1 cellular context compared by ENCODE assay signal in the genomic region with DNA sequence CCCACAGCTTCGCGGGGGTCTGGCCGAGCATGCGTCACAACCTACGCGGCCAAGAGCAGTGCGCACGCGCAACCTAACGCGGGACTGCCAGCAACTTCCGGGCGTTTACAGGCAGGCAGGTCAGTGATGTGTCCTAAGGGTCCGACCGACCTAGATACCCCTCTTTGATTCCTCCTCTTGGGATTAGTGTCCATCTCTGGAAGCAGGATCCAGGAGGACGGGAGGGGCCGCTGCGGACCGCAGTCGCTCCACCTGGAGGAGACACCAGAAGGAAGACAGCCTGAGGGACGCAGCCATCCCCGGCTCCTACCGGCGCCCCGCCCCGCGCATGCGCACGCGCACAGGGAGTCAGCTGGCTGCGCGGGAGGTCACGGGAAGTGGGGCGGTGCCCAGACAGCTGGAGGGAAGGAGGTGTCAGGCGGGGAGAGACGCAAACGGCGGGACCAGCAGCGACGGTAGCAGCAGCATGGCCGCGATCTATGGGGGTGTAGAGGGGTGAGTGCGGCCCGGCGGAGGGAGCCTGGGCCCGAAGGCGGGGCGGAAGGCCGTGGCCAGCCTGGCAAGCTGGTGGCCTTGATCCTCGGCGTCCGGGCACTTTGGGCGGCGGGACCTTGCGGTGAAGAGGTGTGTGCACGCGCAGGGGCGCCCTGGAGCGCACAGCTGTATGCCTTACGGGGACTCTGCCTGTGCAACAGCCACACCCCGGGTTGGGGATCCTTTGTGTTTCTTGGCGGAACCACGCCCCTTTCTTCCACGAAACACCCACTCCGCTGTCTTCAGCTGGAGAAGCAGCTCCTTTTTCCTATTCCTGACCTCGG.
TF ChIP-seq lines count a peak whose summit lies in the region.

Gene NAGK, plus strand, starts transcription at position 431 of the 818 bp plus-strand sequence. Its CDS starts 36 bp downstream, at position 467.

TF ChIP-seq in HepG2, 621 proteins besides CTCF, POLR2A, EP300 and RAD21 (continued from another document and continues in another):
- TF ChIP-seq PRDM10 (CRISPR knock-in tag; IDR thresholded peaks at IDR 0.05; ENCODE audit: low read depth) (no peak), ZNF3 (CRISPR knock-in tag; IDR thresholded peaks at IDR 0.05) (no peak; the same call in 1 of the 2 replicates), IKZF4 (CRISPR knock-in tag; IDR thresholded peaks at IDR 0.05; ENCODE audit: borderline replicate concordance, low read depth, not compliant biosample characterization) (peak; percentile 95), RFXAP (CRISPR knock-in tag; IDR thresholded peaks at IDR 0.05; ENCODE audit: borderline replicate concordance) (peak; percentile 80), FOXA1 (IDR thresholded peaks at IDR 0.05) (no peak), FOXA1 (CRISPR knock-in tag; IDR thresholded peaks at IDR 0.05) (peak; percentile 32), ATF7 (IDR thresholded peaks at IDR 0.05) (no peak), ATF7 (CRISPR knock-in tag; IDR thresholded peaks at IDR 0.05) (no peak; the same call in none of the 2 replicates), NAIF1 (CRISPR knock-in tag; IDR thresholded peaks at IDR 0.05; ENCODE audit: borderline replicate concordance) (peak; percentile 96), ARNT2 (CRISPR knock-in tag; IDR thresholded peaks at IDR 0.05; ENCODE audit: low read depth) (peak; percentile 98), ZNF101 (CRISPR knock-in tag; IDR thresholded peaks at IDR 0.05; ENCODE audit: borderline replicate concordance, low read depth) (peak; percentile 86; the same call in 1 of the 2 replicates), HDAC1 (CRISPR knock-in tag; IDR thresholded peaks at IDR 0.05) (peak; percentile 97), CHD2 (IDR thresholded peaks at IDR 0.05; ENCODE audit: low read depth, low read length) (peak; percentile 78), AKAP8 (CRISPR knock-in tag; IDR thresholded peaks at IDR 0.05) (no peak; the same call in none of the 2 replicates), ZNF333 (CRISPR knock-in tag; IDR thresholded peaks at IDR 0.05; ENCODE audit: borderline replicate concordance) (no peak), SP5 (CRISPR knock-in tag; IDR thresholded peaks at IDR 0.05; ENCODE audit: borderline replicate concordance, low read depth) (peak; percentile 96), HOXA5 (CRISPR knock-in tag; IDR thresholded peaks at IDR 0.05) (peak; percentile 95), SNAPC4 (CRISPR knock-in tag; IDR thresholded peaks at IDR 0.05) (peak; percentile 80), ZNF546 (CRISPR knock-in tag; conservative IDR thresholded peaks at IDR 0.05) (peak; percentile 92; the same call in 1 of the 2 replicates), PTBP1 (IDR thresholded peaks at IDR 0.05; ENCODE audit: low read depth, low read length, poor library complexity, severe bottlenecking) (no peak)
- TF ChIP-seq, protein P1, sequence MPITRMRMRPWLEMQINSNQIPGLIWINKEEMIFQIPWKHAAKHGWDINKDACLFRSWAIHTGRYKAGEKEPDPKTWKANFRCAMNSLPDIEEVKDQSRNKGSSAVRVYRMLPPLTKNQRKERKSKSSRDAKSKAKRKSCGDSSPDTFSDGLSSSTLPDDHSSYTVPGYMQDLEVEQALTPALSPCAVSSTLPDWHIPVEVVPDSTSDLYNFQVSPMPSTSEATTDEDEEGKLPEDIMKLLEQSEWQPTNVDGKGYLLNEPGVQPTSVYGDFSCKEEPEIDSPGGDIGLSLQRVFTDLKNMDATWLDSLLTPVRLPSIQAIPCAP (CRISPR knock-in tag; IDR thresholded peaks at IDR 0.05; ENCODE audit: low read depth) = peak; percentile 68; the same call in 1 of the 2 replicates
- TF ChIP-seq, protein P2, sequence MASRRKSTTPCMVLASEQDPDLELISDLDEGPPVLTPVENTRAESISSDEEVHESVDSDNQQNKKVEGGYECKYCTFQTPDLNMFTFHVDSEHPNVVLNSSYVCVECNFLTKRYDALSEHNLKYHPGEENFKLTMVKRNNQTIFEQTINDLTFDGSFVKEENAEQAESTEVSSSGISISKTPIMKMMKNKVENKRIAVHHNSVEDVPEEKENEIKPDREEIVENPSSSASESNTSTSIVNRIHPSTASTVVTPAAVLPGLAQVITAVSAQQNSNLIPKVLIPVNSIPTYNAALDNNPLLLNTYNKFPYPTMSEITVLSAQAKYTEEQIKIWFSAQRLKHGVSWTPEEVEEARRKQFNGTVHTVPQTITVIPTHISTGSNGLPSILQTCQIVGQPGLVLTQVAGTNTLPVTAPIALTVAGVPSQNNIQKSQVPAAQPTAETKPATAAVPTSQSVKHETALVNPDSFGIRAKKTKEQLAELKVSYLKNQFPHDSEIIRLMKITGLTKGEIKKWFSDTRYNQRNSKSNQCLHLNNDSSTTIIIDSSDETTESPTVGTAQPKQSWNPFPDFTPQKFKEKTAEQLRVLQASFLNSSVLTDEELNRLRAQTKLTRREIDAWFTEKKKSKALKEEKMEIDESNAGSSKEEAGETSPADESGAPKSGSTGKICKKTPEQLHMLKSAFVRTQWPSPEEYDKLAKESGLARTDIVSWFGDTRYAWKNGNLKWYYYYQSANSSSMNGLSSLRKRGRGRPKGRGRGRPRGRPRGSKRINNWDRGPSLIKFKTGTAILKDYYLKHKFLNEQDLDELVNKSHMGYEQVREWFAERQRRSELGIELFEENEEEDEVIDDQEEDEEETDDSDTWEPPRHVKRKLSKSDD (CRISPR knock-in tag; IDR thresholded peaks at IDR 0.05; ENCODE audit: low read depth) = peak; percentile 84; the same call in 1 of the 2 replicates
- TF ChIP-seq, protein P3, sequence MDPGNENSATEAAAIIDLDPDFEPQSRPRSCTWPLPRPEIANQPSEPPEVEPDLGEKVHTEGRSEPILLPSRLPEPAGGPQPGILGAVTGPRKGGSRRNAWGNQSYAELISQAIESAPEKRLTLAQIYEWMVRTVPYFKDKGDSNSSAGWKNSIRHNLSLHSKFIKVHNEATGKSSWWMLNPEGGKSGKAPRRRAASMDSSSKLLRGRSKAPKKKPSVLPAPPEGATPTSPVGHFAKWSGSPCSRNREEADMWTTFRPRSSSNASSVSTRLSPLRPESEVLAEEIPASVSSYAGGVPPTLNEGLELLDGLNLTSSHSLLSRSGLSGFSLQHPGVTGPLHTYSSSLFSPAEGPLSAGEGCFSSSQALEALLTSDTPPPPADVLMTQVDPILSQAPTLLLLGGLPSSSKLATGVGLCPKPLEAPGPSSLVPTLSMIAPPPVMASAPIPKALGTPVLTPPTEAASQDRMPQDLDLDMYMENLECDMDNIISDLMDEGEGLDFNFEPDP (CRISPR knock-in tag; conservative IDR thresholded peaks at IDR 0.05) = peak; percentile 99
- TF ChIP-seq, protein P4, sequence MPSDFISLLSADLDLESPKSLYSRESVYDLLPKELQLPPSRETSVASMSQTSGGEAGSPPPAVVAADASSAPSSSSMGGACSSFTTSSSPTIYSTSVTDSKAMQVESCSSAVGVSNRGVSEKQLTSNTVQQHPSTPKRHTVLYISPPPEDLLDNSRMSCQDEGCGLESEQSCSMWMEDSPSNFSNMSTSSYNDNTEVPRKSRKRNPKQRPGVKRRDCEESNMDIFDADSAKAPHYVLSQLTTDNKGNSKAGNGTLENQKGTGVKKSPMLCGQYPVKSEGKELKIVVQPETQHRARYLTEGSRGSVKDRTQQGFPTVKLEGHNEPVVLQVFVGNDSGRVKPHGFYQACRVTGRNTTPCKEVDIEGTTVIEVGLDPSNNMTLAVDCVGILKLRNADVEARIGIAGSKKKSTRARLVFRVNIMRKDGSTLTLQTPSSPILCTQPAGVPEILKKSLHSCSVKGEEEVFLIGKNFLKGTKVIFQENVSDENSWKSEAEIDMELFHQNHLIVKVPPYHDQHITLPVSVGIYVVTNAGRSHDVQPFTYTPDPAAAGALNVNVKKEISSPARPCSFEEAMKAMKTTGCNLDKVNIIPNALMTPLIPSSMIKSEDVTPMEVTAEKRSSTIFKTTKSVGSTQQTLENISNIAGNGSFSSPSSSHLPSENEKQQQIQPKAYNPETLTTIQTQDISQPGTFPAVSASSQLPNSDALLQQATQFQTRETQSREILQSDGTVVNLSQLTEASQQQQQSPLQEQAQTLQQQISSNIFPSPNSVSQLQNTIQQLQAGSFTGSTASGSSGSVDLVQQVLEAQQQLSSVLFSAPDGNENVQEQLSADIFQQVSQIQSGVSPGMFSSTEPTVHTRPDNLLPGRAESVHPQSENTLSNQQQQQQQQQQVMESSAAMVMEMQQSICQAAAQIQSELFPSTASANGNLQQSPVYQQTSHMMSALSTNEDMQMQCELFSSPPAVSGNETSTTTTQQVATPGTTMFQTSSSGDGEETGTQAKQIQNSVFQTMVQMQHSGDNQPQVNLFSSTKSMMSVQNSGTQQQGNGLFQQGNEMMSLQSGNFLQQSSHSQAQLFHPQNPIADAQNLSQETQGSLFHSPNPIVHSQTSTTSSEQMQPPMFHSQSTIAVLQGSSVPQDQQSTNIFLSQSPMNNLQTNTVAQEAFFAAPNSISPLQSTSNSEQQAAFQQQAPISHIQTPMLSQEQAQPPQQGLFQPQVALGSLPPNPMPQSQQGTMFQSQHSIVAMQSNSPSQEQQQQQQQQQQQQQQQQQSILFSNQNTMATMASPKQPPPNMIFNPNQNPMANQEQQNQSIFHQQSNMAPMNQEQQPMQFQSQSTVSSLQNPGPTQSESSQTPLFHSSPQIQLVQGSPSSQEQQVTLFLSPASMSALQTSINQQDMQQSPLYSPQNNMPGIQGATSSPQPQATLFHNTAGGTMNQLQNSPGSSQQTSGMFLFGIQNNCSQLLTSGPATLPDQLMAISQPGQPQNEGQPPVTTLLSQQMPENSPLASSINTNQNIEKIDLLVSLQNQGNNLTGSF (CRISPR knock-in tag; IDR thresholded peaks at IDR 0.05) = no peak; the same call in 1 of the 2 replicates
- TF ChIP-seq, protein P5, sequence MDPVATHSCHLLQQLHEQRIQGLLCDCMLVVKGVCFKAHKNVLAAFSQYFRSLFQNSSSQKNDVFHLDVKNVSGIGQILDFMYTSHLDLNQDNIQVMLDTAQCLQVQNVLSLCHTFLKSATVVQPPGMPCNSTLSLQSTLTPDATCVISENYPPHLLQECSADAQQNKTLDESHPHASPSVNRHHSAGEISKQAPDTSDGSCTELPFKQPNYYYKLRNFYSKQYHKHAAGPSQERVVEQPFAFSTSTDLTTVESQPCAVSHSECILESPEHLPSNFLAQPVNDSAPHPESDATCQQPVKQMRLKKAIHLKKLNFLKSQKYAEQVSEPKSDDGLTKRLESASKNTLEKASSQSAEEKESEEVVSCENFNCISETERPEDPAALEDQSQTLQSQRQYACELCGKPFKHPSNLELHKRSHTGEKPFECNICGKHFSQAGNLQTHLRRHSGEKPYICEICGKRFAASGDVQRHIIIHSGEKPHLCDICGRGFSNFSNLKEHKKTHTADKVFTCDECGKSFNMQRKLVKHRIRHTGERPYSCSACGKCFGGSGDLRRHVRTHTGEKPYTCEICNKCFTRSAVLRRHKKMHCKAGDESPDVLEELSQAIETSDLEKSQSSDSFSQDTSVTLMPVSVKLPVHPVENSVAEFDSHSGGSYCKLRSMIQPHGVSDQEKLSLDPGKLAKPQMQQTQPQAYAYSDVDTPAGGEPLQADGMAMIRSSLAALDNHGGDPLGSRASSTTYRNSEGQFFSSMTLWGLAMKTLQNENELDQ (CRISPR knock-in tag; IDR thresholded peaks at IDR 0.05; ENCODE audit: borderline replicate concordance) = no peak
- TF ChIP-seq, protein P6, sequence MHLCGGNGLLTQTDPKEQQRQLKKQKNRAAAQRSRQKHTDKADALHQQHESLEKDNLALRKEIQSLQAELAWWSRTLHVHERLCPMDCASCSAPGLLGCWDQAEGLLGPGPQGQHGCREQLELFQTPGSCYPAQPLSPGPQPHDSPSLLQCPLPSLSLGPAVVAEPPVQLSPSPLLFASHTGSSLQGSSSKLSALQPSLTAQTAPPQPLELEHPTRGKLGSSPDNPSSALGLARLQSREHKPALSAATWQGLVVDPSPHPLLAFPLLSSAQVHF (CRISPR knock-in tag; IDR thresholded peaks at IDR 0.05) = peak; percentile 95
